7 cellular contexts compared by ENCODE assay signal in the genomic region with DNA sequence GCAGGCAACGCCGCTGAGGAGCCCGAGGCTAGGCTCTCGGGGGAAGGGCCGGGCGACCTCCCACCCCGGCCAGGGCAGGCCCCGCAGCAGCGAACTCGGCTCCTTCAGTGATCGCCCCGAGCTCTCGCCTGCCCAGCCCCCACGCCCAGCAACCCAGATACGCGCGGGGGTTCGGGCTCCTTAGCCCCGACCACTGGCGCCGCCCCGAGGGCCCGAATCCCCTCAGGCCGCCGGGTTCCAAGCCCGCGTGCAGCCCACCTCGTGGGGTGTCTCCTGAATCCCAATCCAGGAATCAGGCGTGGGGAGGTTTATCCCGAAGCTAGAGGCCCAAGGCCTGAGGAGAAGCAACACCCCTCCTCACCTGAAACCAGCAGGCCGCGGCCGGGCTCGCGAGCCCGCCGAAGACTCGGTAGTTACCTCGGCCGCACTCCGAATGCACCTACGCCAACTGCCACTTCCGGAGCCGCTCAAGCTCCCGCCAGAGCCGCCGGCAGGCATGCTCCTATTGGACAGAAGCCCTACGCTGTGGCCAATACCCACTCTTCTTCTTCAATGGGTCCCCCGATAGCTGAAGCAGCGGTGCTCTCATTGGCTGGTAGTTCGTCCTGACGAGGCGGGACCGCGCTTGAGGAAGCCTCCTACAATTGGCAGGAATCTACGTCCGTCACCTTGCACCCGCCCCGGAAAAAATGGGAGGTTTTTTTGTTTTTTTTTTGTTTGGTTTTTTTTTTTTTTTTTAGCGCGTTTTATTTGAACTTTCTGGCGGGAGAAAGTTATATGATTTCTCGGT.
A peak's percentile ranks its signal among the peaks of the same experiment; 100 is the strongest.
DNase-seq lines count a peak whose midpoint lies in the region; ATAC-seq and FAIRE-seq lines count a peak whose summit lies in the region.

A gene with protein sequence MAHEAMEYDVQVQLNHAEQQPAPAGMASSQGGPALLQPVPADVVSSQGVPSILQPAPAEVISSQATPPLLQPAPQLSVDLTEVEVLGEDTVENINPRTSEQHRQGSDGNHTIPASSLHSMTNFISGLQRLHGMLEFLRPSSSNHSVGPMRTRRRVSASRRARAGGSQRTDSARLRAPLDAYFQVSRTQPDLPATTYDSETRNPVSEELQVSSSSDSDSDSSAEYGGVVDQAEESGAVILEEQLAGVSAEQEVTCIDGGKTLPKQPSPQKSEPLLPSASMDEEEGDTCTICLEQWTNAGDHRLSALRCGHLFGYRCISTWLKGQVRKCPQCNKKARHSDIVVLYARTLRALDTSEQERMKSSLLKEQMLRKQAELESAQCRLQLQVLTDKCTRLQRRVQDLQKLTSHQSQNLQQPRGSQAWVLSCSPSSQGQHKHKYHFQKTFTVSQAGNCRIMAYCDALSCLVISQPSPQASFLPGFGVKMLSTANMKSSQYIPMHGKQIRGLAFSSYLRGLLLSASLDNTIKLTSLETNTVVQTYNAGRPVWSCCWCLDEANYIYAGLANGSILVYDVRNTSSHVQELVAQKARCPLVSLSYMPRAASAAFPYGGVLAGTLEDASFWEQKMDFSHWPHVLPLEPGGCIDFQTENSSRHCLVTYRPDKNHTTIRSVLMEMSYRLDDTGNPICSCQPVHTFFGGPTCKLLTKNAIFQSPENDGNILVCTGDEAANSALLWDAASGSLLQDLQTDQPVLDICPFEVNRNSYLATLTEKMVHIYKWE (minus strand): TSS at position 453 of the 790 bp plus-strand sequence. CDS start 5,428 bp downstream, outside the sequence.

- peak; percentile 98 for FAIRE-seq in GM18507 (lab: Jason Lieb, UNC)

- peak; percentile 98 for DNase-seq in GM18507 (ENCODE audit: extremely low spot score, insufficient read length, low read depth)
- DNase-seq in NCI-H2029 treated with DMSO at 0.1 percent for 48 hours (lab: John Stamatoyannopoulos, UW): peak; percentile 69
- DNase-seq in T-helper 9 cell: peak; percentile 91
- DNase-seq in astrocyte of the hippocampus (ENCODE audit: low read depth, low spot score): peak; percentile 99
- peak; percentile 97 to 99 for DNase-seq in hippocampal formation (lab: John Stamatoyannopoulos, UW)
- peak; percentile 96 for DNase-seq in retina

- peak; percentile 100 for ATAC-seq in HG02981 (IDR thresholded peaks at IDR 0.05; ENCODE audit: unreplicated experiment)

Comparison
In these comparisons a context has a peak if more than half of its experiments do, and no peak if none do; other contexts are left out.
1. Peak in every context shown above with its lines: DNase-seq and ATAC-seq.